In the genomic region with DNA sequence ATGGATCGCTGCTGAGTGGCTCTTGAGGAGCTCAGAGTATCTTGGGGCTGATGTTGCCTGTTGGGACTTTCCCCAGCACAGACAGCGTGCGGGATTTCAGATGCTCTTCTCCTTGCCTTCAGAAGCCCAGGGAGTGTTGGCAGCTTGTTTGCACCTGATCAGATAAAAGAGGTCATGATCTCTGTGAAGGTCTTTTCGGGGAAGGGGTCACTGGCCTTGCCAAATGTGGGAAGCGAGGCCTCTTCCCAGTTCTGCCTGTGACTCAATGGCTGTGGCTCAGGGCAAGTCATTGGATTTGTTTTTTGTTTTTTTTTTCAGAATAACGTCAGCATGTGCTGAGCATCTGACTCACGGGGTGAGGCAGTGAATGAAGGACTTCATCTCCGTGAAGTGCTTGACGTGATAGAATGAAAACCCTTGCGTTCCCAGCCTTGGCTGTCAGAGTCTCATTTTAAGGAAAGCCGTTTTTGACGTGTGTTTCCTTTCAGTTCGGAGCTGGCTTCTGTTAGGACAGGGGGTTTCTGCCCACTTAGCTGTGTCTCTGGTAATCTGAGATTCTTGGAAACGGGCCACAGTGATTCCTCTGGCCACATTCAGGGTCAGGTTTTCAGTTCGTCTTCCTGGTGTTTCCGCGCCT, we compare ENCODE assay signal across 10 cellular contexts. TPM values are rescaled to one million over a fixed set of nuclear protein-coding genes. Genes with fewer than 3 reads are reported as not detected.
DNase-seq lines count a peak whose midpoint lies in the region; ATAC-seq and TF ChIP-seq lines count a peak whose summit lies in the region.
"Had no signal": no experiment of that assay in that cellular context is flagged by ENCODE, and none has a peak within 500 bp of the region (broad histone marks: within the 10 kb centered on the region; RNA-seq: fewer than 3 reads in every experiment).

No MANE protein-coding gene starts in this region.

- TF ChIP-seq POLR2A in heart left ventricle (IDR thresholded peaks at IDR 0.05) = no peak

- H3K27ac ChIP-seq in heart left ventricle = peak overlapping the region in 10 of 12 donors; percentile 11 to 72 (median 62)

- peak overlapping the region; percentile 67 for H3K4me3 ChIP-seq in adipocyte (ENCODE audit: low read length)
- peak overlapping the region in 2 of 12 donors; percentile 13 to 15 for H3K4me3 ChIP-seq in heart left ventricle

- 68 to 76% (median 70%) methylated on average over 17 of the region's 17 CpGs for WGBS in heart left ventricle, 4 donors

- ATAC-seq in heart left ventricle = peak; percentile 32 to 88 (median 82)
- ATAC-seq: activated CD4-positive, CD25-positive, alpha-beta regulatory T cell treated with anti-CD3 and anti-CD28 coated beads, Interleukin-2, amount 50 U/mL, for 24 hours had no signal

- H3K4me1 ChIP-seq in adipocyte (ENCODE audit: control insufficient read depth, insufficient read depth, low read length) = peaks cover 50% of the 10 kb centered on the region
- peaks cover 0 to 32% (median 19%) of the 10 kb centered on the region in 12 donors for H3K4me1 ChIP-seq in heart left ventricle

- no peaks in the 10 kb centered on the region for H3K27me3 ChIP-seq in adipocyte (replicated peaks; ENCODE audit: control insufficient read depth, insufficient read depth, low read length)
- no peaks in the 10 kb centered on the region for H3K27me3 ChIP-seq in heart left ventricle

- H3K9me3 ChIP-seq in adipocyte (ENCODE audit: control insufficient read depth, low read length) (no peaks in the 10 kb centered on the region), heart left ventricle (no peaks in the 10 kb centered on the region)

- DNase-seq in H4 (ENCODE audit: low spot score) (peak; percentile 42), adipocyte (ENCODE audit: low read depth) (peak; percentile 91), heart left ventricle (peak in 3 of 5 donors; percentile 35 to 63 (median 39)), smooth muscle cell of the brain vasculature (ENCODE audit: low read depth, low spot score) (peak; percentile 73), GM19240 (ENCODE audit: insufficient read length, low spot score) (no peak), posterior cingulate gyrus (no peak), OCI-M2 (lab: John Stamatoyannopoulos, UW; ENCODE audit: unreplicated experiment) (no peak)
- DNase-seq in stimulated activated CD4-positive, alpha-beta T cell treated with anti-CD3 and anti-CD28 coated beads, Interleukin-12 subunit alpha, Interleukin-12 subunit beta, amount 100 ng/mL, for 4 hours = no peak
- DNase-seq: stimulated activated CD4-positive, alpha-beta T cell treated with anti-CD3 and anti-CD28 coated beads, Interleukin-4, amount 100 ng/mL, for 24 hours had no signal

- TF ChIP-seq CTCF in heart left ventricle (IDR thresholded peaks at IDR 0.05) = no peak

- peak overlapping the region; percentile 69 for H3K9ac ChIP-seq in adipocyte (ENCODE audit: low read length)

- H3K36me3 ChIP-seq in adipocyte (ENCODE audit: control insufficient read depth, insufficient read depth, low read length, severe bottlenecking) (peaks cover 16% of the 10 kb centered on the region), heart left ventricle (peaks cover 0 to 8% (median 0%) of the 10 kb centered on the region in 9 donors)

- intact Hi-C loops in heart left ventricle (cut with DNase I) = loop anchor here in 1 of 10 donors (5.0 kb wide), 1 partner anchor 41 kb away; no protein-coding TSS in a partner anchor
- intact Hi-C loops in posterior cingulate gyrus (cut with DNase I) = loop anchor here (5.0 to 10.0 kb wide), 2 partner anchors 46 to 61 kb away; partner anchors contain the start of gene GALNT2

RNA-seq across cellular contexts. Expression of gene GALNT2, which starts 46.7 kb away (rescaled TPM):
- total RNA-seq in H4 (2014; rRNA removed; shearing (Covaris generic)) = 40.9 and 50.4 TPM in 2 replicates
- total RNA-seq in heart left ventricle = 10 to 100 TPM; 21.0 to 44.9 (median 31.6) TPM
- 10 to 100 TPM; 10.1 to 44.8 TPM for polyA plus RNA-seq in heart left ventricle

Comparison
In these comparisons a context has a peak if more than half of its experiments do, and no peak if none do; other contexts are left out.
1. DNase-seq: peak in H4 (single experiment), adipocyte (single experiment), heart left ventricle (3 of 5) and smooth muscle cell of the brain vasculature (single experiment); none in GM19240 (single experiment), posterior cingulate gyrus (0 of 10), stimulated activated CD4-positive, alpha-beta T cell treated with anti-CD3 and anti-CD28 coated beads, Interleukin-12 subunit alpha, Interleukin-12 subunit beta, amount 100 ng/mL, for 4 hours (single experiment) and OCI-M2 (single experiment).